Comparison of ENCODE assay signal across 9 cellular contexts in genomic region chr17:42113293-42114069, GRCh38. TPM values are rescaled to one million over a fixed set of nuclear protein-coding genes. Genes with fewer than 3 reads are reported as not detected.
DNase-seq lines count a peak whose midpoint lies in the region; ATAC-seq and TF ChIP-seq lines count a peak whose summit lies in the region.
"Had no signal": no experiment of that assay in that cellular context is flagged by ENCODE, and none has a peak within 500 bp of the region (broad histone marks: within the 10 kb centered on the region; RNA-seq: fewer than 3 reads in every experiment).

No MANE protein-coding gene starts in this region.

- H3K4me1 ChIP-seq in HCT116 (ENCODE audit: control insufficient read depth in 1 of 2, insufficient read depth in 2 of 2, low read length in 2 of 2) (no peaks in the 10 kb centered on the region; a peak in 1 of 4 replicates), fibroblast of lung (ENCODE audit: control insufficient read depth, extremely low read depth, insufficient read depth, low read length) (peaks cover 9% of the 10 kb centered on the region)

- no peaks in the 10 kb centered on the region for H3K27me3 ChIP-seq in HCT116 (ENCODE audit: insufficient read depth, low read length)
- no peaks in the 10 kb centered on the region for H3K27me3 ChIP-seq in WERI-Rb-1 (ENCODE audit: insufficient read depth, low read depth, severe bottlenecking)
- H3K27me3 ChIP-seq in fibroblast of lung (ENCODE audit: control insufficient read depth, insufficient read depth, low read length): no peaks in the 10 kb centered on the region
- no peaks in the 10 kb centered on the region for H3K27me3 ChIP-seq in brain microvascular endothelial cell (replicated peaks)

- TF ChIP-seq CTCF in HCT116 (IDR thresholded peaks at IDR 0.05 in 2 of 3, conservative IDR thresholded peaks at IDR 0.05 in 1 of 3; ENCODE audit: borderline replicate concordance in 1 of 3, insufficient read depth in 1 of 3, low read depth in 2 of 3, low read length in 2 of 3) (no peak), WERI-Rb-1 (IDR thresholded peaks at IDR 0.05; ENCODE audit: low read depth, low read length) (no peak), fibroblast of lung (conservative IDR thresholded peaks at IDR 0.05 in 1 of 2, IDR thresholded peaks at IDR 0.05 in 1 of 2; ENCODE audit: low read depth in 1 of 2, low read length in 2 of 2) (no peak), brain microvascular endothelial cell (IDR thresholded peaks at IDR 0.05; ENCODE audit: low read depth, low read length, missing control alignments) (no peak)

- peaks cover 28% of the 10 kb centered on the region for H3K36me3 Mint-ChIP-seq in stimulated activated memory B cell treated with anti-CD40 and anti-IgM and Interleukin-4, amounts not matched to agents 10 μg/mL and 1 μg/mL and 100 μg/mL, for 72 hours

- intact Hi-C loops in HCT116 (cut with micrococcal nuclease): no loop called here

- H3K27me3 Mint-ChIP-seq in stimulated activated memory B cell treated with anti-CD40 and anti-IgM and Interleukin-4, amounts not matched to agents 10 μg/mL and 1 μg/mL and 100 μg/mL, for 72 hours: no peaks in the 10 kb centered on the region

- no peak overlapping the region for H2AFZ ChIP-seq in HCT116 (ENCODE audit: low read depth, low read length, poor library complexity, severe bottlenecking)
- no peak overlapping the region for H2AFZ ChIP-seq in fibroblast of lung (ENCODE audit: low read length)

- H3K4me3 Mint-ChIP-seq in stimulated activated memory B cell treated with anti-CD40 and anti-IgM and Interleukin-4, amounts not matched to agents 10 μg/mL and 1 μg/mL and 100 μg/mL, for 72 hours: no peak overlapping the region

- POLR2A ChIA-PET in HCT116 (lab: Charles Lee): no interaction called here

- H3K36me3 ChIP-seq in HCT116 (ENCODE audit: control insufficient read depth in 1 of 2, insufficient read depth in 2 of 2, low read length in 2 of 2) (peaks cover 3 to 11% of the 10 kb centered on the region in 2 experiments), WERI-Rb-1 (peaks cover 52% of the 10 kb centered on the region), fibroblast of lung (ENCODE audit: control insufficient read depth, insufficient read depth, low read length) (peaks cover 20% of the 10 kb centered on the region), brain microvascular endothelial cell (replicated peaks) (peaks cover 6% of the 10 kb centered on the region)

- H3K9me2 ChIP-seq in HCT116 (ENCODE audit: insufficient read depth): no peaks in the 10 kb centered on the region

- H3K4me3 ChIP-seq in HCT116 (replicated peaks in 1 of 2; ENCODE audit: low read depth in 1 of 2, low read length in 2 of 2) (no peak overlapping the region), WERI-Rb-1 (ENCODE audit: low read depth, low read length) (no peak overlapping the region), fibroblast of lung (replicated peaks in 1 of 4; ENCODE audit: control extremely low read depth in 1 of 4, insufficient read depth in 1 of 4, low read depth in 3 of 4, low read length in 4 of 4) (no peak overlapping the region), brain microvascular endothelial cell (ENCODE audit: low read depth, low read length) (no peak overlapping the region)

- no peak overlapping the region for H3K9ac ChIP-seq in HCT116 (ENCODE audit: low read length)
- no peak overlapping the region for H3K9ac ChIP-seq in fibroblast of lung (ENCODE audit: insufficient read depth, low read length)

- no peaks in the 10 kb centered on the region for H3K9me3 Mint-ChIP-seq in stimulated activated memory B cell treated with anti-CD40 and anti-IgM and Interleukin-4, amounts not matched to agents 10 μg/mL and 1 μg/mL and 100 μg/mL, for 72 hours

- ATAC-seq in HCT116: no peak
- no peak for ATAC-seq in stimulated activated memory B cell treated with anti-CD40 and anti-IgM and Interleukin-4, amounts not matched to agents 10 μg/mL and 1 μg/mL and 100 μg/mL, for 72 hours

- BruUV-seq in HCT116 (replicated peaks; lab: Mats Ljungman, UMichigan): TSS peak; percentile 54

- CTCF ChIA-PET in HCT116 (lab: Charles Lee): interaction anchor here (0.6 to 1.9 kb wide), 5 partner anchors 12 to 148 kb away, joined by 3 to 5 read pairs (median 3); no protein-coding TSS in a partner anchor

- peaks cover 83% of the 10 kb centered on the region for H3K4me1 Mint-ChIP-seq in stimulated activated memory B cell treated with anti-CD40 and anti-IgM and Interleukin-4, amounts not matched to agents 10 μg/mL and 1 μg/mL and 100 μg/mL, for 72 hours

- no peaks in the 10 kb centered on the region for H4K20me1 ChIP-seq in HCT116 (ENCODE audit: insufficient read depth)
- H4K20me1 ChIP-seq in fibroblast of lung (ENCODE audit: control insufficient read depth, extremely low read depth, insufficient read depth, low read length): no peaks in the 10 kb centered on the region

- H3K27ac ChIP-seq in HCT116 (ENCODE audit: low read depth, low read length): no peak overlapping the region
- peak overlapping the region; percentile 4; the same call in 1 of the 2 replicates for H3K27ac ChIP-seq in WERI-Rb-1
- peak overlapping the region; percentile 68 for H3K27ac ChIP-seq in fibroblast of lung (ENCODE audit: insufficient read depth, low read length)
- no peak overlapping the region for H3K27ac ChIP-seq in brain microvascular endothelial cell

- no peak for TF ChIP-seq POLR2A in HCT116 (IDR thresholded peaks at IDR 0.05; ENCODE audit: borderline replicate concordance, extremely low read depth, insufficient read depth, insufficient read length)

- no peak overlapping the region for H3K4me2 ChIP-seq in HCT116 (ENCODE audit: low read length)
- H3K4me2 ChIP-seq in fibroblast of lung (ENCODE audit: extremely low read depth, insufficient read depth, low read length): no peak overlapping the region

- no peak for TF ChIP-seq RAD21 in HCT116 (IDR thresholded peaks at IDR 0.05; ENCODE audit: low read depth)

- RAD21 ChIA-PET in HCT116 (lab: Charles Lee; ENCODE audit: low non-redundant PET in 1 of 2, low total read pairs in 2 of 2, uncharacterized antibody in 2 of 2, unreplicated experiment in 2 of 2): interaction anchor here in 1 of 2 experiments (1.3 kb wide), 1 partner anchor 88 kb away, joined by 3 read pairs; no protein-coding TSS in a partner anchor

- H3K27ac Mint-ChIP-seq in stimulated activated memory B cell treated with anti-CD40 and anti-IgM and Interleukin-4, amounts not matched to agents 10 μg/mL and 1 μg/mL and 100 μg/mL, for 72 hours: peak overlapping the region; percentile 90

- DNase-seq in HCT116 (ENCODE audit: low read depth, low spot score) (no peak), WERI-Rb-1 (no peak), fibroblast of lung (ENCODE audit: low read depth in 2 of 2) (no peak), occipital lobe (lab: John Stamatoyannopoulos, UW) (no peak), SIG-M5 (lab: John Stamatoyannopoulos, UW) (no peak), brain microvascular endothelial cell (no peak), kidney glomerular epithelial cell (lab: John Stamatoyannopoulos, UW) (no peak)

- in situ Hi-C loops in brain microvascular endothelial cell (cut with HindIII; ENCODE audit: low pct_ligation_motif_present, low sequenced_read_pairs): loop anchor here (25.0 kb wide), 1 partner anchor 151 kb away; the partner anchor contains the start of gene CNP

- H3K79me2 ChIP-seq in HCT116 (ENCODE audit: insufficient read depth, low read length) (no peaks in the 10 kb centered on the region), fibroblast of lung (ENCODE audit: control insufficient read depth, insufficient read depth, low read length) (no peaks in the 10 kb centered on the region)

- no peaks in the 10 kb centered on the region for H3K9me3 ChIP-seq in HCT116 (ENCODE audit: control insufficient read depth in 1 of 2, insufficient read depth in 1 of 2, low read depth in 1 of 2, low read length in 2 of 2)
- no peaks in the 10 kb centered on the region for H3K9me3 ChIP-seq in WERI-Rb-1 (ENCODE audit: severe bottlenecking)
- H3K9me3 ChIP-seq in fibroblast of lung (ENCODE audit: control insufficient read depth, insufficient read depth, low read depth, low read length): no peaks in the 10 kb centered on the region

TF ChIP-seq in HCT116, 20 proteins besides CTCF, POLR2A, EP300 and RAD21 (continues in another document):
- no peak for TF ChIP-seq ZNF274 (IDR thresholded peaks at IDR 0.05; ENCODE audit: low read depth, low read length)
- TF ChIP-seq EGR1 (IDR thresholded peaks at IDR 0.05; ENCODE audit: low read depth): no peak
- TF ChIP-seq ELF1 (IDR thresholded peaks at IDR 0.05; ENCODE audit: borderline replicate concordance, low read depth): no peak
- no peak for TF ChIP-seq EZH2 (IDR thresholded peaks at IDR 0.05)
- no peak for TF ChIP-seq CEBPB (IDR thresholded peaks at IDR 0.05; ENCODE audit: low read depth)

RNA-seq across cellular contexts. Expression of gene DHX58, which starts 1.0 kb away (rescaled TPM):
- total RNA-seq in HCT116 (2021; ENCODE audit: unreplicated experiment) (1.2 TPM), fibroblast of lung (12.3 and 18.3 TPM in 2 replicates), occipital lobe (1.1 TPM)
- 1.1 and 1.6 TPM in 2 replicates for polyA plus RNA-seq in HCT116 (2012)
- polyA plus RNA-seq in fibroblast of lung: 7.1 and 8.0 TPM in 2 replicates
- polyA plus RNA-seq in fibroblast of lung (2012): 8.6 and 8.9 TPM in 2 replicates
- 14.4 and 24.3 TPM in 2 replicates for polyA minus RNA-seq in fibroblast of lung (ENCODE audit: low replicate concordance)

RNA-seq across cellular contexts. Expression of gene KAT2A, which starts 7.7 kb away (rescaled TPM):
- total RNA-seq in HCT116 (2021; ENCODE audit: unreplicated experiment): 41.2 TPM
- 32.9 and 39.7 TPM in 2 replicates for polyA plus RNA-seq in HCT116 (2012)
- total RNA-seq in fibroblast of lung: 7.4 and 7.8 TPM in 2 replicates
- 9.1 and 11.8 TPM in 2 replicates for polyA plus RNA-seq in fibroblast of lung
- 9.4 and 14.1 TPM in 2 replicates for polyA plus RNA-seq in fibroblast of lung (2012)
- polyA minus RNA-seq in fibroblast of lung (ENCODE audit: low replicate concordance): 12.6 and 34.0 TPM in 2 replicates
- 9.0 TPM for total RNA-seq in occipital lobe

RNA-seq across cellular contexts. Expression of gene HSPB9, which starts 9.1 kb away (rescaled TPM):
- total RNA-seq in HCT116 (2021; ENCODE audit: unreplicated experiment) (not detected), fibroblast of lung (not detected in 2 replicates), occipital lobe (not detected)
- 0.10 TPM in 1 of 2 replicates, not detected in the other for polyA plus RNA-seq in HCT116 (2012)
- not detected in 2 replicates for polyA plus RNA-seq in fibroblast of lung
- 0.09 TPM in 1 of 2 replicates, not detected in the other for polyA plus RNA-seq in fibroblast of lung (2012)
- polyA minus RNA-seq in fibroblast of lung (ENCODE audit: low replicate concordance): not detected in 2 replicates
- total RNA-seq: left colon had no signal

RNA-seq across cellular contexts. Expression of gene ZNF385C, which starts 15.2 kb away (rescaled TPM):
- total RNA-seq in HCT116 (2021; ENCODE audit: unreplicated experiment) (1.1 TPM), fibroblast of lung (under 0.01 TPM in 1 of 2 replicates, not detected in the other), occipital lobe (0.31 TPM)
- 0.76 and 1.2 TPM in 2 replicates for polyA plus RNA-seq in HCT116 (2012)
- polyA plus RNA-seq in fibroblast of lung: 0.03 TPM in 1 of 2 replicates, not detected in the other
- polyA plus RNA-seq in fibroblast of lung (2012): not detected in 2 replicates
- polyA minus RNA-seq in fibroblast of lung (ENCODE audit: low replicate concordance): 0.74 TPM in 1 of 2 replicates, not detected in the other

RNA-seq across cellular contexts. Expression of gene RAB5C, which starts 41.3 kb away (rescaled TPM):
- total RNA-seq in HCT116 (2021; ENCODE audit: unreplicated experiment) (115 TPM), fibroblast of lung (44.7 and 65.2 TPM in 2 replicates), occipital lobe (35.1 TPM)
- 135 and 136 TPM in 2 replicates for polyA plus RNA-seq in HCT116 (2012)
- polyA plus RNA-seq in fibroblast of lung: 162 and 197 TPM in 2 replicates
- 162 and 198 TPM in 2 replicates for polyA plus RNA-seq in fibroblast of lung (2012)
- 197 and 241 TPM in 2 replicates for polyA minus RNA-seq in fibroblast of lung (ENCODE audit: low replicate concordance)

Comparison
In these comparisons a context has a peak if more than half of its experiments do, and no peak if none do; other contexts are left out.
1. H3K27ac ChIP-seq: peak in WERI-Rb-1 (single experiment) and fibroblast of lung (single experiment); none in HCT116 (single experiment) and brain microvascular endothelial cell (single experiment).